In genomic region chr14:61320806-61321384, GRCh38 we compare ENCODE assay signal across 8 cellular contexts. TPM values are rescaled to one million over a fixed set of nuclear protein-coding genes. Genes with fewer than 3 reads are reported as not detected.
DNase-seq lines count a peak whose midpoint lies in the region; ATAC-seq and TF ChIP-seq lines count a peak whose summit lies in the region.

No MANE protein-coding gene starts in this region.

- H3K27me3 ChIP-seq in CD4-positive, alpha-beta T cell (ENCODE audit: control insufficient read depth, insufficient read depth, low read length) = no peaks in the 10 kb centered on the region
- H3K27me3 ChIP-seq in MG63 (no peaks in the 10 kb centered on the region), endocrine pancreas (ENCODE audit: control insufficient read depth, insufficient read depth, low read length) (no peaks in the 10 kb centered on the region)

- H3K9ac ChIP-seq in endocrine pancreas (ENCODE audit: control insufficient read depth, insufficient read depth, low read length) = peak overlapping the region; percentile 60

- H3K36me3 ChIP-seq in MG63 = no peaks in the 10 kb centered on the region
- H3K36me3 ChIP-seq in endocrine pancreas (ENCODE audit: control insufficient read depth, insufficient read depth, low read length) = no peaks in the 10 kb centered on the region

- peak overlapping the region; percentile 87 for H3K27ac ChIP-seq in CD4-positive, alpha-beta T cell (ENCODE audit: low read depth, low read length)

- no peak for DNase-seq in CD4-positive, alpha-beta T cell
- DNase-seq in MG63 (no peak), natural killer cell (no peak), hepatic stellate cell (ENCODE audit: low spot score) (no peak), epidermal melanocyte (ENCODE audit: insufficient read length, low spot score) (no peak)

- no peaks in the 10 kb centered on the region for H3K9me3 ChIP-seq in CD4-positive, alpha-beta T cell (ENCODE audit: control insufficient read depth, low read length)
- H3K9me3 ChIP-seq in MG63 (no peaks in the 10 kb centered on the region; the same call in none of the 2 replicates), endocrine pancreas (ENCODE audit: control insufficient read depth, low read length) (peaks cover 2% of the 10 kb centered on the region)

- TF ChIP-seq CTCF in CD4-positive, alpha-beta T cell (IDR thresholded peaks at IDR 0.05) = no peak
- no peak for TF ChIP-seq CTCF in natural killer cell (IDR thresholded peaks at IDR 0.05)

- H3K27ac Mint-ChIP-seq in CD4-positive, alpha-beta T cell = no peak overlapping the region
- peak overlapping the region in 1 of 2 donors; percentile 99 for H3K27ac Mint-ChIP-seq in natural killer cell

- peaks cover 37% of the 10 kb centered on the region for H3K36me3 Mint-ChIP-seq in CD4-positive, alpha-beta T cell (ENCODE audit: low read depth)
- H3K36me3 Mint-ChIP-seq in natural killer cell = peaks cover 15% of the 10 kb centered on the region

- H3K4me3 ChIP-seq in MG63 = peak overlapping the region; percentile 60
- H3K4me3 ChIP-seq in endocrine pancreas (ENCODE audit: control insufficient read depth, insufficient read depth, low read length) = peak overlapping the region; percentile 30

- no peak overlapping the region for H3K4me3 Mint-ChIP-seq in CD4-positive, alpha-beta T cell
- H3K4me3 Mint-ChIP-seq in natural killer cell = peak overlapping the region; percentile 96

- peaks cover 20% of the 10 kb centered on the region for H3K4me1 Mint-ChIP-seq in CD4-positive, alpha-beta T cell (ENCODE audit: low read depth)
- peaks cover 30 to 34% of the 10 kb centered on the region in 2 donors for H3K4me1 Mint-ChIP-seq in natural killer cell

- H3K27me3 Mint-ChIP-seq in CD4-positive, alpha-beta T cell = no peaks in the 10 kb centered on the region
- H3K27me3 Mint-ChIP-seq in natural killer cell (ENCODE audit: low read depth in 2 of 2) = no peaks in the 10 kb centered on the region

- no peak for ATAC-seq in CD4-positive, alpha-beta T cell (ENCODE audit: poor library complexity)
- ATAC-seq in natural killer cell (no peak), HG03460 (IDR thresholded peaks at IDR 0.05; ENCODE audit: unreplicated experiment) (no peak), HG02642 (IDR thresholded peaks at IDR 0.05; ENCODE audit: poor library complexity, unreplicated experiment) (no peak)

- H3K9me3 Mint-ChIP-seq in CD4-positive, alpha-beta T cell = peaks cover 4% of the 10 kb centered on the region
- no peaks in the 10 kb centered on the region for H3K9me3 Mint-ChIP-seq in natural killer cell

- H3K4me1 ChIP-seq in endocrine pancreas (ENCODE audit: control insufficient read depth, insufficient read depth, low read length) = no peaks in the 10 kb centered on the region

- CTCF ChIA-PET in CD4-positive, alpha-beta T cell (lab: Charles Lee) = interaction anchor here (0.6 to 3.6 kb wide), 19 partner anchors 8 to 408 kb away, joined by 3 to 29 read pairs (median 4); no protein-coding TSS in a partner anchor

- POLR2A ChIA-PET in CD4-positive, alpha-beta T cell (lab: Charles Lee) = interaction anchor here (0.6 to 6.9 kb wide), 22 partner anchors 14 to 249 kb away, joined by 3 to 185 read pairs (median 5); no protein-coding TSS in a partner anchor

- intact Hi-C loops in CD4-positive, alpha-beta T cell (cut with DNase I, micrococcal nuclease) = loop anchor here (2.0 to 5.0 kb wide), 5 partner anchors 36 to 134 kb away; no protein-coding TSS in a partner anchor
- intact Hi-C loops in natural killer cell (cut with micrococcal nuclease) = loop anchor here (5.0 kb wide), 2 partner anchors 36 to 196 kb away; no protein-coding TSS in a partner anchor

RNA-seq across cellular contexts. Expression of gene PRKCH, which starts 0.5 kb away (rescaled TPM):
- total RNA-seq in CD4-positive, alpha-beta T cell = 100 to 1,000 TPM; 378 to 385 TPM
- total RNA-seq in MG63 (2014; rRNA removed; shearing (Covaris generic); ENCODE audit: low replicate concordance) = 5.3 and 6.0 TPM in 2 replicates
- 100 to 1,000 TPM; 610 to 756 (median 618) TPM for total RNA-seq in natural killer cell

RNA-seq across cellular contexts. Expression of gene TMEM30B, which starts 39.8 kb away (rescaled TPM):
- 1 to 10 TPM; 8.9 to 9.1 TPM for total RNA-seq in CD4-positive, alpha-beta T cell
- not detected in 2 replicates for total RNA-seq in MG63 (2014; rRNA removed; shearing (Covaris generic); ENCODE audit: low replicate concordance)
- total RNA-seq in natural killer cell = 1 to 10 TPM; 1.0 to 1.4 (median 1.3) TPM

Comparison
In these comparisons a context has a peak if more than half of its experiments do, and no peak if none do; other contexts are left out.
1. RNA of gene PRKCH, which starts 0.5 kb away (total RNA-seq): 610 to 756 TPM in natural killer cell and 378 to 385 TPM in CD4-positive, alpha-beta T cell; 5.3 to 6.0 TPM in MG63; every median in the first group is over 10 times any median in the second.